5 cellular contexts compared by ENCODE assay signal in genomic region chr4:85177092-85177491, GRCh38.
"Had no signal": no experiment of that assay in that cellular context is flagged by ENCODE, and none has a peak within 500 bp of the region (broad histone marks: within the 10 kb centered on the region; RNA-seq: fewer than 3 reads in every experiment).

No MANE protein-coding gene starts in this region.

- ATAC-seq: GM23338, K562 had no signal

- DNase-seq: H9, HCEC 1CT, IMR-90 had no signal

- H3K4me3 ChIP-seq: GM23338, K562 had no signal

- H2AFZ ChIP-seq: GM23338 had no signal

- H3K4me2 ChIP-seq: GM23338 had no signal
